In genomic region chr1:27569088-27569459, GRCh38 we compare ENCODE assay signal across 8 cellular contexts. TPM values are rescaled to one million over a fixed set of nuclear protein-coding genes. Genes with fewer than 3 reads are reported as not detected.
DNase-seq lines count a peak whose midpoint lies in the region; ATAC-seq and TF ChIP-seq lines count a peak whose summit lies in the region.

No MANE protein-coding gene starts in this region.

- BruUV-seq in Caco-2 (replicated peaks; lab: Mats Ljungman, UMichigan): no TSS peak

- in situ Hi-C loops in SK-MEL-5 (cut with HindIII; ENCODE audit: low pct_unique_long_range_greater_than_20kb, low sequenced_read_pairs): no loop called here

- H3K27ac Mint-ChIP-seq in Caco-2 (ENCODE audit: unreplicated experiment): peak overlapping the region; percentile 92

- peaks cover 67% of the 10 kb centered on the region for H3K4me1 Mint-ChIP-seq in Caco-2 (ENCODE audit: low read depth, unreplicated experiment)

- no peaks in the 10 kb centered on the region for H3K9me3 Mint-ChIP-seq in Caco-2 (ENCODE audit: unreplicated experiment)

- TF ChIP-seq CTCF in Caco-2 (IDR thresholded peaks at IDR 0.05; ENCODE audit: insufficient read depth in 1 of 2, low read depth in 1 of 2, low read length in 1 of 2, severe bottlenecking in 1 of 2, unreplicated experiment in 1 of 2) (no peak), esophagus muscularis mucosa (IDR thresholded peaks at IDR 0.05) (no peak), ovary (IDR thresholded peaks at IDR 0.05) (no peak)

- TF ChIP-seq POLR2A in esophagus muscularis mucosa (IDR thresholded peaks at IDR 0.05; ENCODE audit: low read depth) (no peak), ovary (IDR thresholded peaks at IDR 0.05) (no peak)

- H3K4me3 Mint-ChIP-seq in Caco-2 (ENCODE audit: unreplicated experiment): peak overlapping the region; percentile 68

- CTCF ChIA-PET in Caco-2 (lab: Charles Lee): interaction anchor here (1.0 to 3.2 kb wide), 13 partner anchors 12 to 152 kb away, joined by 3 to 29 read pairs (median 5); partner anchors contain the start of genes AHDC1 and WASF2

- intact Hi-C loops in Caco-2 (cut with micrococcal nuclease; ENCODE audit: unreplicated experiment) (loop anchor here (2.0 kb wide), 1 partner anchor 38 kb away; no protein-coding TSS in a partner anchor), esophagus muscularis mucosa (cut with DNase I) (no loop called here), ovary (cut with DNase I) (loop anchor here in 1 of 4 donors (5.0 kb wide), 1 partner anchor 33 kb away; the partner anchor contains the start of gene AHDC1), posterior vena cava (cut with DNase I) (no loop called here)

- TF ChIP-seq EP300 in esophagus muscularis mucosa (IDR thresholded peaks at IDR 0.05) (no peak), ovary (IDR thresholded peaks at IDR 0.05) (no peak)

- POLR2A ChIA-PET in Caco-2 (lab: Charles Lee): interaction anchor here (1.4 kb wide), 1 partner anchor 38 kb away, joined by 4 read pairs; no protein-coding TSS in a partner anchor

- H3K4me3 ChIP-seq in Caco-2 (ENCODE audit: low read depth, low read length) (no peak overlapping the region), esophagus muscularis mucosa (peak overlapping the region; percentile 47 to 54 (median 50)), ovary (peak overlapping the region; percentile 34)

- peaks cover 29% of the 10 kb centered on the region for H3K36me3 Mint-ChIP-seq in Caco-2 (ENCODE audit: insufficient read depth, unreplicated experiment)

- peak overlapping the region; percentile 93 to 98 (median 97) for H3K27ac ChIP-seq in esophagus muscularis mucosa (replicated peaks in 1 of 4)
- peak overlapping the region; percentile 88 to 89 for H3K27ac ChIP-seq in ovary

- H3K27me3 Mint-ChIP-seq in Caco-2 (ENCODE audit: insufficient read depth, unreplicated experiment): no peaks in the 10 kb centered on the region

- H3K27me3 ChIP-seq in Caco-2 (replicated peaks; ENCODE audit: control insufficient read depth, insufficient read depth, low read length) (no peaks in the 10 kb centered on the region), esophagus muscularis mucosa (no peaks in the 10 kb centered on the region), ovary (no peaks in the 10 kb centered on the region)

- no peak for DNase-seq in Caco-2
- peak; percentile 17 for DNase-seq in SK-MEL-5 (ENCODE audit: low read depth, low spot score)
- DNase-seq in esophagus muscularis mucosa (ENCODE audit: extremely low spot score): no peak
- DNase-seq in ovary: no peak
- no peak for DNase-seq in posterior vena cava (ENCODE audit: low spot score)
- DNase-seq in DMS153 treated with DMSO at 0.1 percent for 48 hours (lab: John Stamatoyannopoulos, UW; ENCODE audit: unreplicated experiment): no peak

- peaks cover 74% of the 10 kb centered on the region for H3K4me1 ChIP-seq in Caco-2
- peaks cover 96 to 100% (median 100%) of the 10 kb centered on the region in 4 donors for H3K4me1 ChIP-seq in esophagus muscularis mucosa
- peaks cover 72% of the 10 kb centered on the region for H3K4me1 ChIP-seq in ovary (ENCODE audit: insufficient read depth)

- H3K36me3 ChIP-seq in Caco-2 (ENCODE audit: control insufficient read depth, insufficient read depth, low read length): no peaks in the 10 kb centered on the region
- H3K36me3 ChIP-seq in esophagus muscularis mucosa: no peaks in the 10 kb centered on the region
- no peaks in the 10 kb centered on the region for H3K36me3 ChIP-seq in ovary

- no peaks in the 10 kb centered on the region for H3K9me3 ChIP-seq in Caco-2
- no peaks in the 10 kb centered on the region for H3K9me3 ChIP-seq in esophagus muscularis mucosa
- no peaks in the 10 kb centered on the region for H3K9me3 ChIP-seq in ovary

- WGBS in esophagus muscularis mucosa: 68% methylated on average over 2 of the region's 3 CpGs
- 58 to 63% (median 59%) methylated on average over 3 of the region's 3 CpGs for WGBS in ovary, 3 donors

- no peak for ATAC-seq in GM18867 (IDR thresholded peaks at IDR 0.05; ENCODE audit: unreplicated experiment)
- no peak for ATAC-seq in GM21526 (IDR thresholded peaks at IDR 0.05; ENCODE audit: low FRiP score, unreplicated experiment)

RNA-seq across cellular contexts. Expression of gene AHDC1, which starts 34.9 kb away (rescaled TPM):
- total RNA-seq in Caco-2 (2022): 17.0 and 17.3 TPM in 2 replicates
- 4.4 TPM in 2 replicates for total RNA-seq in SK-MEL-5 (2014; rRNA removed; shearing (Covaris generic))
- polyA plus RNA-seq in SK-MEL-5 (2015; cell fraction: cytosol; rRNA removed): 6.9 and 15.0 TPM in 2 replicates
- polyA plus RNA-seq in SK-MEL-5 (2015; cell fraction: nucleus; rRNA removed): 5.4 and 7.7 TPM in 2 replicates
- total RNA-seq in esophagus muscularis mucosa: 10 to 100 TPM; 14.7 to 54.3 (median 35.4) TPM
- 100 to 1,000 TPM in 3 of 7 donors, 10 to 100 TPM in 4; 11.3 to 159 (median 91.2) TPM for total RNA-seq in ovary
- polyA plus RNA-seq in ovary: 10 to 100 TPM; 11.2 to 33.2 TPM
- total RNA-seq in posterior vena cava: 10 to 100 TPM; 54.5 to 58.3 TPM
